Comparison of ENCODE assay signal across 8 cellular contexts in the genomic region with DNA sequence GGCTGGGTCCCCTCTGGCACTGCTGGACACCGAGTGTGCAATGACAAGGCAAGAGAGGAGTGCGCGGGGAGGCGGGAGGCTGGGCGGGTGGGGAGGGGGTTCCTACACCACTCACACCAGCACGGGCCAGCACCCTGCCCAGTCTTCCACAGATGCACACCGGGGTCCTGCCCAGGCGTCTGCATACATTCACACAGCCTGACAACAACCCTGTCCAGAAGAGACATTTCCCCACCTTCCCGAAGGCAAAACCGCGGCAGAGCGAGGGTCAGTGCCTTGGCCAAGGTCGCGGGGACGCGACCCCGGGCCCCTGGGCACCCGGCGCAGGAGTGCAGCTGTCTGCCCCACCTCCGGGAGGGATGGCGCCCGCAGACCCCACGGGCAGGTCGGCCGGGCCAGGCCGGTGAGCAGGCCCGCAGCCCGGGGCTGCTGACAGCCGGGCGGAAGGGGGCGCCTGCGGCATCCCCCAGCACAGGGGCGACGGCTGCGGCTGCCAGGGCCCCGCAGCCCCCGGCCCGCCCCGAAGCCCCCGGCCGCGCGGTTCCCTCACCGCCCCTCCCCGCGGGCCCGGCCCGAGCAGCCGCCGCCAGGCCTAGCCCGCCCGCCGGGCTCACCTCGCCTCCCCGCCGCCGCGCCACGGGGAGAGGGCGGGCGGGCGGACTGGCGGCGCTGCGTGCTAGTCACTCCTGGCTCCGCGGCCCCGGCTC. TPM values are rescaled to one million over a fixed set of nuclear protein-coding genes. Genes with fewer than 3 reads are reported as not detected.
DNase-seq lines count a peak whose midpoint lies in the region; ATAC-seq and TF ChIP-seq lines count a peak whose summit lies in the region.

No MANE protein-coding gene starts in this region.

- peak overlapping the region in 3 of 4 donors; percentile 95 to 97 (median 97) for H3K27ac ChIP-seq in gastroesophageal sphincter

- peak overlapping the region; percentile 77 for H3K4me3 Mint-ChIP-seq in osteocyte (ENCODE audit: unreplicated experiment)

- peaks cover 37% of the 10 kb centered on the region for H3K4me1 Mint-ChIP-seq in osteocyte (ENCODE audit: unreplicated experiment)

- no peak overlapping the region for H3K27ac Mint-ChIP-seq in osteocyte (ENCODE audit: unreplicated experiment)

- no peak for TF ChIP-seq CTCF in GM06990 (IDR thresholded peaks at IDR 0.05; ENCODE audit: insufficient read depth, low read length, poor library complexity, severe bottlenecking)
- TF ChIP-seq CTCF in gastroesophageal sphincter (IDR thresholded peaks at IDR 0.05): peak in 2 of 4 experiments; percentile 4 to 35
- TF ChIP-seq CTCF in osteocyte (IDR thresholded peaks at IDR 0.05): peak; percentile 38

- no peaks in the 10 kb centered on the region for H3K9me3 ChIP-seq in gastroesophageal sphincter

- H3K27me3 ChIP-seq in GM06990 (replicated peaks; ENCODE audit: control insufficient read depth, insufficient read depth, low read length) (no peaks in the 10 kb centered on the region), gastroesophageal sphincter (no peaks in the 10 kb centered on the region)

- no peaks in the 10 kb centered on the region for H3K9me3 Mint-ChIP-seq in osteocyte (ENCODE audit: unreplicated experiment)

- peaks cover 2% of the 10 kb centered on the region for H3K36me3 Mint-ChIP-seq in osteocyte (ENCODE audit: unreplicated experiment)

- no peaks in the 10 kb centered on the region for H3K36me3 ChIP-seq in GM06990 (ENCODE audit: control insufficient read depth, insufficient read depth, low read length)
- peaks cover 0 to 5% of the 10 kb centered on the region in 2 donors for H3K36me3 ChIP-seq in gastroesophageal sphincter

- no peak for TF ChIP-seq EP300 in gastroesophageal sphincter (IDR thresholded peaks at IDR 0.05)

- no peak for TF ChIP-seq POLR2A in gastroesophageal sphincter (IDR thresholded peaks at IDR 0.05)

- WGBS in gastroesophageal sphincter (ENCODE audit: low coverage in 1 of 2), 2 donors: no CpG with 5 or more reads among the region's 68 CpGs

- H3K4me3 ChIP-seq in GM06990 (replicated peaks; ENCODE audit: low read depth, low read length) (peak overlapping the region; percentile 81), gastroesophageal sphincter (peak overlapping the region; percentile 47 to 99)

- H3K27me3 Mint-ChIP-seq in osteocyte (ENCODE audit: unreplicated experiment): no peaks in the 10 kb centered on the region

- peaks cover 0 to 33% (median 17%) of the 10 kb centered on the region in 3 donors for H3K4me1 ChIP-seq in gastroesophageal sphincter

- DNase-seq in GM06990 (ENCODE audit: extremely low read depth, insufficient read length): peak; percentile 52
- no peak for DNase-seq in osteocyte (ENCODE audit: extremely low spot score, unreplicated experiment)
- DNase-seq in NCI-H2196 treated with DMSO at 0.1 percent for 48 hours (lab: John Stamatoyannopoulos, UW; ENCODE audit: unreplicated experiment): no peak
- no peak for DNase-seq in ureter (ENCODE audit: low spot score)

- ATAC-seq in GM19463 (IDR thresholded peaks at IDR 0.05; ENCODE audit: unreplicated experiment) (peak; percentile 32), HG03457 (IDR thresholded peaks at IDR 0.05; ENCODE audit: unreplicated experiment) (peak; percentile 33), gastroesophageal sphincter (peak; percentile 64)
- peak; percentile 12 to 30 for ATAC-seq in activated CD4-positive, CD25-positive, alpha-beta regulatory T cell treated with anti-CD3 and anti-CD28 coated beads, Interleukin-2, amount 50 U/mL, for 24 hours

RNA-seq across cellular contexts. Expression of a gene that starts 0.5 kb away (rescaled TPM):
- total RNA-seq in gastroesophageal sphincter (10 to 100 TPM; 25.7 to 43.7 (median 35.7) TPM), osteocyte (30.0 and 31.8 TPM in 2 replicates), ureter (40.5 TPM)
